22 cellular contexts compared by ENCODE assay signal in genomic region chr7:153504288-153505075, GRCh38.
"Had no signal": no experiment of that assay in that cellular context is flagged by ENCODE, and none has a peak within 500 bp of the region (broad histone marks: within the 10 kb centered on the region; RNA-seq: fewer than 3 reads in every experiment).

No MANE protein-coding gene starts in this region.

- H3K4me1 ChIP-seq: SJSA1 had no signal

- H3K36me3 Mint-ChIP-seq: IgD-negative memory B cell had no signal

- H3K36me3 ChIP-seq: SJSA1 had no signal

- H3K27ac ChIP-seq: HL-60, SJSA1, SK-N-MC had no signal

- H3K27me3 ChIP-seq: SJSA1 had no signal

- H3K27me3 Mint-ChIP-seq: IgD-negative memory B cell had no signal

- H3K4me3 ChIP-seq: SJSA1, SK-N-MC had no signal

- H3K27ac Mint-ChIP-seq: IgD-negative memory B cell had no signal

- H3K4me1 Mint-ChIP-seq: IgD-negative memory B cell had no signal

- DNase-seq: KBM-7, MV-4-11, NCI-H1048, NCI-H1105, NCI-H1417, NCI-H1436 treated with DMSO at 0.1 percent for 48 hours, NCI-H1694, NCI-H187 treated with DMSO at 0.1 percent for 48 hours, NCI-H2029 treated with DMSO at 0.1 percent for 48 hours, NCI-H2171 treated with DMSO at 0.1 percent for 48 hours, NCI-H2227 treated with DMSO at 0.1 percent for 48 hours, NCI-H510A, NCI-H524 treated with DMSO at 0.1 percent for 48 hours, NCI-H69, NCI-H774, Right ventricle myocardium superior, RPMI8226, SIG-M5 had no signal
